In genomic region chr3:52682016-52682415, GRCh38 we compare ENCODE assay signal across 8 cellular contexts. TPM values are rescaled to one million over a fixed set of nuclear protein-coding genes. Genes with fewer than 3 reads are reported as not detected.
DNase-seq lines count a peak whose midpoint lies in the region; ATAC-seq and TF ChIP-seq lines count a peak whose summit lies in the region.

No MANE protein-coding gene starts in this region.

- no peaks in the 10 kb centered on the region for H3K27me3 ChIP-seq in cardiac muscle cell

- peak overlapping the region; percentile 36 for H3K27ac Mint-ChIP-seq in endothelial cell (ENCODE audit: unreplicated experiment)
- peak overlapping the region; percentile 50 to 87 (median 75) for H3K27ac Mint-ChIP-seq in nephron

- peaks cover 20% of the 10 kb centered on the region for H3K4me1 Mint-ChIP-seq in endothelial cell (ENCODE audit: unreplicated experiment)
- peaks cover 35% of the 10 kb centered on the region for H3K4me1 Mint-ChIP-seq in nephron

- H3K4me1 ChIP-seq in cardiac muscle cell (ENCODE audit: low read depth) = peaks cover 22% of the 10 kb centered on the region

- intact Hi-C loops in Right ventricle myocardium inferior (cut with DNase I) = loop anchor here (5.0 kb wide), 1 partner anchor 210 kb away; no protein-coding TSS in a partner anchor

- H3K27me3 Mint-ChIP-seq in endothelial cell (ENCODE audit: unreplicated experiment) (peaks cover 3% of the 10 kb centered on the region), nephron (ENCODE audit: low read depth) (no peaks in the 10 kb centered on the region)

- H3K9me3 ChIP-seq in cardiac muscle cell (ENCODE audit: low read depth) = no peaks in the 10 kb centered on the region

- no peak overlapping the region for H3K4me3 ChIP-seq in cardiac muscle cell

- ATAC-seq in Right ventricle myocardium inferior (no peak), GM21423 (IDR thresholded peaks at IDR 0.05; ENCODE audit: unreplicated experiment) (no peak), GM21528 (IDR thresholded peaks at IDR 0.05; ENCODE audit: low FRiP score, unreplicated experiment) (no peak)

- DNase-seq in cardiac muscle cell (ENCODE audit: low read depth in 1 of 2, low spot score in 1 of 2) (peak; percentile 27 to 84), Right ventricle myocardium inferior (ENCODE audit: missing footprints) (no peak), RPMI8226 (peak; percentile 60), endothelial cell (ENCODE audit: low spot score) (no peak), NCI-H128 (lab: John Stamatoyannopoulos, UW; ENCODE audit: unreplicated experiment) (no peak)

- peaks cover 35% of the 10 kb centered on the region for H3K36me3 ChIP-seq in cardiac muscle cell

- TF ChIP-seq CTCF in cardiac muscle cell (IDR thresholded peaks at IDR 0.05; ENCODE audit: low read depth, low read length) (peak; percentile 25), endothelial cell (IDR thresholded peaks at IDR 0.05; ENCODE audit: unreplicated experiment) (no peak), nephron (IDR thresholded peaks at IDR 0.05; ENCODE audit: unreplicated experiment in 3 of 3) (no peak)

- H3K9me3 Mint-ChIP-seq in endothelial cell (ENCODE audit: unreplicated experiment) (no peaks in the 10 kb centered on the region), nephron (no peaks in the 10 kb centered on the region)

- H3K27ac ChIP-seq in cardiac muscle cell = peak overlapping the region; percentile 45

- H3K36me3 Mint-ChIP-seq in endothelial cell (ENCODE audit: low read depth, unreplicated experiment) (peaks cover 20% of the 10 kb centered on the region), nephron (ENCODE audit: low read depth) (peaks cover 48% of the 10 kb centered on the region)

- no peak overlapping the region for H3K4me3 Mint-ChIP-seq in endothelial cell (ENCODE audit: unreplicated experiment)
- H3K4me3 Mint-ChIP-seq in nephron = peak overlapping the region; percentile 55 to 72 (median 70)

RNA-seq across cellular contexts. Expression of gene PBRM1, which starts 3.7 kb away (rescaled TPM):
- 48.8 and 76.2 TPM in 2 replicates for total RNA-seq in cardiac muscle cell
- polyA plus RNA-seq in cardiac muscle cell = 64.0 and 66.4 TPM in 2 replicates
- total RNA-seq in Right ventricle myocardium inferior = 45.3 TPM
- 68.7 TPM for total RNA-seq in endothelial cell (ENCODE audit: unreplicated experiment)

RNA-seq across cellular contexts. Expression of gene GNL3, which starts 3.8 kb away (rescaled TPM):
- total RNA-seq in cardiac muscle cell = 53.8 and 57.3 TPM in 2 replicates
- 83.2 and 92.2 TPM in 2 replicates for polyA plus RNA-seq in cardiac muscle cell
- total RNA-seq in Right ventricle myocardium inferior = 28.8 TPM
- 50.0 TPM for total RNA-seq in endothelial cell (ENCODE audit: unreplicated experiment)

RNA-seq across cellular contexts. Expression of gene GLT8D1, which starts 23.6 kb away (rescaled TPM):
- total RNA-seq in cardiac muscle cell (75.4 and 85.0 TPM in 2 replicates), Right ventricle myocardium inferior (33.2 TPM), endothelial cell (ENCODE audit: unreplicated experiment) (54.7 TPM)
- polyA plus RNA-seq in cardiac muscle cell = 74.2 and 75.4 TPM in 2 replicates

RNA-seq across cellular contexts. Expression of gene SPCS1, which starts 23.9 kb away (rescaled TPM):
- total RNA-seq in cardiac muscle cell (103 and 173 TPM in 2 replicates), Right ventricle myocardium inferior (85.0 TPM), endothelial cell (ENCODE audit: unreplicated experiment) (83.9 TPM)
- 217 and 234 TPM in 2 replicates for polyA plus RNA-seq in cardiac muscle cell

Comparison
In these comparisons a context has a peak if more than half of its experiments do, and no peak if none do; other contexts are left out.
1. DNase-seq: peak in cardiac muscle cell (2 of 2) and RPMI8226 (single experiment); none in Right ventricle myocardium inferior (single experiment), endothelial cell (single experiment) and NCI-H128 (single experiment).